Comparison of ENCODE assay signal across 9 cellular contexts in the genomic region with DNA sequence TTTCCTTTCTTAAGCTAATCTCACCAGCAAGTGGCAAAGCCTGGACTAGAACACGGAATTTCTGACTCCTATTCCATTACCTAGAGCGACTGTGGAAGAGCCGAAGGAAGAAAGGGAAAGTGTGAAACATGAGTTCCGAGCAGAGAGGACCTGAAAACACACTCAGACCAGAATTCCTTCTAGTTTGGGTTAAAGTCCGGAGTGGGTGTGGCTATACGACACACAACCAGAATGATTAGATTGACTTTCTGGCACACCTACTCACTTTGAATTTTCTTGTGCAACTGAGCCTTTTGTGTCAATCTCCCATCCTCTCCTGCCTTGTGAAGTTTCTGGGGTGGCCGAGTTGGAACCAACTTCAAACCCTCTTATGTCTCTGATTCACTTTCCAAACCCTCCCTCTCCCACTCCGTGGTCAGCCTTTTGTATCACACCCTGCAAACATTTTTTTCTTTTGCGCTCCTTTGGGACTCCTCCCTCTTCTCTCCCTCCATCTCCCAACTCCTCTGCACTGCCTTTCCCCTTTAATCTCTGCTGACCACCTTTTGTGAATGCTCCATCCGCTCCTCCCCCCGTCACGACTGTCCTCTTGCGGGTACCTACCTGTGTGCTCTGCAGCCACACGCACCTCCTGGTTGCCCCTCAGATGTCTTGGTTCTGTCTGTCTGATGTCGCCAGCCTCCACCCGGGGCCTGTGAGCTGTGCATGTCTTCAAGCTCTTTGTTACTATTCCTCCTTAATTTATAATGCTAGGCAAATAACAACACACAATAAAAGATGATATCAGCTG.
A peak's percentile ranks its signal among the peaks of the same experiment; 100 is the strongest.
DNase-seq lines count a peak whose midpoint lies in the region; ATAC-seq and TF ChIP-seq lines count a peak whose summit lies in the region.
"Had no signal": no experiment of that assay in that cellular context is flagged by ENCODE, and none has a peak within 500 bp of the region (broad histone marks: within the 10 kb centered on the region; RNA-seq: fewer than 3 reads in every experiment).

No MANE protein-coding gene starts in this region.

- H4K20me1 ChIP-seq in fibroblast of lung (ENCODE audit: control insufficient read depth, extremely low read depth, insufficient read depth, low read length) = no peaks in the 10 kb centered on the region

- CTCF ChIA-PET in GM10248 (lab: Yijun Ruan, JAX) = interaction anchor here (0.8 to 7.1 kb wide), 15 partner anchors 9 to 555 kb away, joined by 3 to 60 read pairs (median 4); no protein-coding TSS in a partner anchor
- CTCF ChIA-PET in activated CD8-positive, alpha-beta T cell treated with anti-CD3 and anti-CD28 coated beads, Interleukin-2, amount 10 ng/mL, durations not matched to agents 7 days and 5 days (lab: Charles Lee) = interaction anchor here (0.8 to 4.5 kb wide), 6 partner anchors 13 to 685 kb away, joined by 3 to 35 read pairs (median 4); no protein-coding TSS in a partner anchor

- no peak overlapping the region for H3K9ac ChIP-seq in fibroblast of lung (ENCODE audit: insufficient read depth, low read length)

- H3K36me3 Mint-ChIP-seq in activated CD8-positive, alpha-beta T cell treated with anti-CD3 and anti-CD28 coated beads, Interleukin-2, amount 10 ng/mL, durations not matched to agents 7 days and 5 days (ENCODE audit: low read depth) = no peaks in the 10 kb centered on the region
- H3K36me3 Mint-ChIP-seq: naive B cell had no signal

- no peaks in the 10 kb centered on the region for H3K9me3 ChIP-seq in fibroblast of lung (ENCODE audit: control insufficient read depth, insufficient read depth, low read depth, low read length)

- H3K4me1 Mint-ChIP-seq in activated CD8-positive, alpha-beta T cell treated with anti-CD3 and anti-CD28 coated beads, Interleukin-2, amount 10 ng/mL, durations not matched to agents 7 days and 5 days (ENCODE audit: low read depth) = no peaks in the 10 kb centered on the region
- H3K4me1 Mint-ChIP-seq: naive B cell had no signal

- H3K4me2 ChIP-seq in fibroblast of lung (ENCODE audit: extremely low read depth, insufficient read depth, low read length) = peak overlapping the region; percentile 95

- H3K9me3 Mint-ChIP-seq in activated CD8-positive, alpha-beta T cell treated with anti-CD3 and anti-CD28 coated beads, Interleukin-2, amount 10 ng/mL, durations not matched to agents 7 days and 5 days (ENCODE audit: insufficient read depth) = no peaks in the 10 kb centered on the region

- H3K27me3 Mint-ChIP-seq in activated CD8-positive, alpha-beta T cell treated with anti-CD3 and anti-CD28 coated beads, Interleukin-2, amount 10 ng/mL, durations not matched to agents 7 days and 5 days (ENCODE audit: low read depth) = peaks cover 19% of the 10 kb centered on the region

- TF ChIP-seq CTCF in fibroblast of lung (conservative IDR thresholded peaks at IDR 0.05 in 1 of 2, IDR thresholded peaks at IDR 0.05 in 1 of 2; ENCODE audit: low read depth in 1 of 2, low read length in 2 of 2) (no peak), GM10248 (IDR thresholded peaks at IDR 0.05; ENCODE audit: control extremely low read depth, extremely low read depth, low read depth, missing control alignments) (no peak)

- DNase-seq in AG20443 (ENCODE audit: low spot score) (peak; percentile 50), fibroblast of lung (ENCODE audit: low read depth in 2 of 2) (peak; percentile 83 to 95), non-pigmented ciliary epithelial cell (ENCODE audit: low read depth) (peak; percentile 67), GM10248 (ENCODE audit: extremely low spot score) (no peak), CD1c-positive myeloid dendritic cell (ENCODE audit: extremely low spot score) (no peak)
- DNase-seq in activated CD8-positive, alpha-beta T cell treated with anti-CD3 and anti-CD28 coated beads, Interleukin-2, amount 10 ng/mL, durations not matched to agents 7 days and 5 days = no peak
- no peak for DNase-seq in stimulated activated CD4-positive, alpha-beta T cell treated with anti-CD3 and anti-CD28 coated beads, Interleukin-1b, Interleukin-23, amount 100 ng/mL, for 48 hours

- peak overlapping the region; percentile 84 for H3K27ac ChIP-seq in fibroblast of lung (ENCODE audit: insufficient read depth, low read length)

- peaks cover 39% of the 10 kb centered on the region for H3K4me1 ChIP-seq in fibroblast of lung (ENCODE audit: control insufficient read depth, extremely low read depth, insufficient read depth, low read length)

- peaks cover 3% of the 10 kb centered on the region for H3K36me3 ChIP-seq in fibroblast of lung (ENCODE audit: control insufficient read depth, insufficient read depth, low read length)

- no peak overlapping the region for H2AFZ ChIP-seq in fibroblast of lung (ENCODE audit: low read length)

- H3K79me2 ChIP-seq in fibroblast of lung (ENCODE audit: control insufficient read depth, insufficient read depth, low read length) = peaks cover 86% of the 10 kb centered on the region

- peak overlapping the region; percentile 43 to 80 (median 56) for H3K4me3 ChIP-seq in fibroblast of lung (replicated peaks in 1 of 4; ENCODE audit: control extremely low read depth in 1 of 4, insufficient read depth in 1 of 4, low read depth in 3 of 4, low read length in 4 of 4)

- no peak for ATAC-seq in activated CD8-positive, alpha-beta T cell treated with anti-CD3 and anti-CD28 coated beads, Interleukin-2, amount 10 ng/mL, durations not matched to agents 7 days and 5 days

- H3K4me3 Mint-ChIP-seq in activated CD8-positive, alpha-beta T cell treated with anti-CD3 and anti-CD28 coated beads, Interleukin-2, amount 10 ng/mL, durations not matched to agents 7 days and 5 days = no peak overlapping the region
- H3K4me3 Mint-ChIP-seq: naive B cell had no signal

- no peak overlapping the region for H3K27ac Mint-ChIP-seq in activated CD8-positive, alpha-beta T cell treated with anti-CD3 and anti-CD28 coated beads, Interleukin-2, amount 10 ng/mL, durations not matched to agents 7 days and 5 days

- POLR2A ChIA-PET in GM10248 (lab: Yijun Ruan, JAX) = no interaction called here
- POLR2A ChIA-PET in activated CD8-positive, alpha-beta T cell treated with anti-CD3 and anti-CD28 coated beads, Interleukin-2, amount 10 ng/mL, durations not matched to agents 7 days and 5 days (lab: Charles Lee) = no interaction called here

- H3K27me3 ChIP-seq in fibroblast of lung (ENCODE audit: control insufficient read depth, insufficient read depth, low read length) = no peaks in the 10 kb centered on the region

TF ChIP-seq in PFSK-1, 5 proteins besides CTCF, POLR2A, EP300 and RAD21:
- no peak for TF ChIP-seq TAF1 (IDR thresholded peaks at IDR 0.05; ENCODE audit: borderline replicate concordance, insufficient read depth, low read length)
- TF ChIP-seq, protein P1, sequence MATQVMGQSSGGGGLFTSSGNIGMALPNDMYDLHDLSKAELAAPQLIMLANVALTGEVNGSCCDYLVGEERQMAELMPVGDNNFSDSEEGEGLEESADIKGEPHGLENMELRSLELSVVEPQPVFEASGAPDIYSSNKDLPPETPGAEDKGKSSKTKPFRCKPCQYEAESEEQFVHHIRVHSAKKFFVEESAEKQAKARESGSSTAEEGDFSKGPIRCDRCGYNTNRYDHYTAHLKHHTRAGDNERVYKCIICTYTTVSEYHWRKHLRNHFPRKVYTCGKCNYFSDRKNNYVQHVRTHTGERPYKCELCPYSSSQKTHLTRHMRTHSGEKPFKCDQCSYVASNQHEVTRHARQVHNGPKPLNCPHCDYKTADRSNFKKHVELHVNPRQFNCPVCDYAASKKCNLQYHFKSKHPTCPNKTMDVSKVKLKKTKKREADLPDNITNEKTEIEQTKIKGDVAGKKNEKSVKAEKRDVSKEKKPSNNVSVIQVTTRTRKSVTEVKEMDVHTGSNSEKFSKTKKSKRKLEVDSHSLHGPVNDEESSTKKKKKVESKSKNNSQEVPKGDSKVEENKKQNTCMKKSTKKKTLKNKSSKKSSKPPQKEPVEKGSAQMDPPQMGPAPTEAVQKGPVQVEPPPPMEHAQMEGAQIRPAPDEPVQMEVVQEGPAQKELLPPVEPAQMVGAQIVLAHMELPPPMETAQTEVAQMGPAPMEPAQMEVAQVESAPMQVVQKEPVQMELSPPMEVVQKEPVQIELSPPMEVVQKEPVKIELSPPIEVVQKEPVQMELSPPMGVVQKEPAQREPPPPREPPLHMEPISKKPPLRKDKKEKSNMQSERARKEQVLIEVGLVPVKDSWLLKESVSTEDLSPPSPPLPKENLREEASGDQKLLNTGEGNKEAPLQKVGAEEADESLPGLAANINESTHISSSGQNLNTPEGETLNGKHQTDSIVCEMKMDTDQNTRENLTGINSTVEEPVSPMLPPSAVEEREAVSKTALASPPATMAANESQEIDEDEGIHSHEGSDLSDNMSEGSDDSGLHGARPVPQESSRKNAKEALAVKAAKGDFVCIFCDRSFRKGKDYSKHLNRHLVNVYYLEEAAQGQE (IDR thresholded peaks at IDR 0.05; ENCODE audit: insufficient read depth in 1 of 2, low read depth in 2 of 2, low read length in 2 of 2) = peak in 1 of 2 experiments; percentile 29; a peak in 1 of 4 replicates
- no peak for TF ChIP-seq FOXP2 (optimal IDR thresholded peaks at IDR 0.05; ENCODE audit: borderline replicate concordance, extremely low read depth, extremely low read length, insufficient read depth)
- peak; percentile 70 for TF ChIP-seq POLR2AphosphoS5 (IDR thresholded peaks at IDR 0.05; ENCODE audit: low read depth, low read length)
- TF ChIP-seq SIN3A (IDR thresholded peaks at IDR 0.05; ENCODE audit: borderline replicate concordance, insufficient read depth, low read length) = peak; percentile 66; the same call in 1 of the 2 replicates

Comparison
In these comparisons a context has a peak if more than half of its experiments do, and no peak if none do; other contexts are left out.
1. DNase-seq: peak in AG20443 (single experiment), fibroblast of lung (2 of 2) and non-pigmented ciliary epithelial cell (single experiment); none in GM10248 (single experiment), activated CD8-positive, alpha-beta T cell treated with anti-CD3 and anti-CD28 coated beads, Interleukin-2, amount 10 ng/mL, durations not matched to agents 7 days and 5 days (single experiment), stimulated activated CD4-positive, alpha-beta T cell treated with anti-CD3 and anti-CD28 coated beads, Interleukin-1b, Interleukin-23, amount 100 ng/mL, for 48 hours (single experiment) and CD1c-positive myeloid dendritic cell (single experiment).